24 cellular contexts compared by ENCODE assay signal in the genomic region with DNA sequence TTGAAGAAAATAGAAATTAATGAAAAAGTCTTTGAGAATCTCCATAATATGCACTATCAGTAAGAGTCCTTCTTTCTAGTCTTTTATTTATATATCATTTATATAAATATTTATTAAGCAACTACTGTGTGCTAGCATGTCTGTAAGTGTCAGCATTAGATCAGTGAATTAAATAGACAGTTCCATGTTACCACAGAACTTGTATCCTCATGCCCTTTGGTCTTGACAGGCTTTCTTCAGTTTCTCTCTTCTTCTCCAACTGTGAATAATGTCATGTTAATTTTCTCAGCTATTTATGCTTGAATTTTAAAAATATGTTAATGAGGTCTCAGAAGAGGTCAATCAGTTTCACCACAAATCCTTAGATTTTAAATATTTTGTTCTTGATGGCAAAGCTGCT.
"Had no signal": no experiment of that assay in that cellular context is flagged by ENCODE, and none has a peak within 500 bp of the region (broad histone marks: within the 10 kb centered on the region; RNA-seq: fewer than 3 reads in every experiment).

No MANE protein-coding gene starts in this region.

- H3K27me3 ChIP-seq: breast epithelium had no signal

- H3K4me1 Mint-ChIP-seq: activated B cell treated with CpG ODN at 0.5 μM for 24 hours; activated CD4-positive, alpha-beta T cell treated with anti-CD3 and anti-CD28 coated beads, Interleukin-2, amount 10 ng/mL, durations not matched to agents 24 days and 14 days; activated CD8-positive, alpha-beta memory T cell treated with anti-CD3 and anti-CD28 coated beads, Interleukin-2, amount 10 ng/mL, durations not matched to agents 7 days and 5 days; activated naive CD4-positive, alpha-beta T cell treated with anti-CD3 and anti-CD28 coated beads, Interleukin-2, amount 50 U/mL, for 24 hours had no signal

- H3K27ac Mint-ChIP-seq: activated B cell treated with CpG ODN at 0.5 μM for 24 hours; activated CD4-positive, alpha-beta T cell treated with anti-CD3 and anti-CD28 coated beads, Interleukin-2, amount 10 ng/mL, durations not matched to agents 24 days and 14 days; activated CD8-positive, alpha-beta memory T cell treated with anti-CD3 and anti-CD28 coated beads, Interleukin-2, amount 10 ng/mL, durations not matched to agents 7 days and 5 days; activated naive CD4-positive, alpha-beta T cell treated with anti-CD3 and anti-CD28 coated beads, Interleukin-2, amount 50 U/mL, for 24 hours; activated T-cell treated with anti-CD3 and anti-CD28 coated beads, Interleukin-2, amount 50 U/mL, for 24 hours; activated T-helper 1 cell treated with anti-CD3 and anti-CD28 coated beads, Interleukin-12 subunit alpha, Interleukin-12 subunit beta, Interleukin-2, Interleukin-4 antibody, amounts not matched to agents 30 ng/mL and 10 ng/mL and 1 ng/mL, durations not matched to agents 14 hours and 24 hours and 36 hours; T-helper 17 cell had no signal

- H3K4me3 Mint-ChIP-seq: activated B cell treated with CpG ODN at 0.5 μM for 24 hours; activated CD4-positive, alpha-beta T cell treated with anti-CD3 and anti-CD28 coated beads, Interleukin-2, amount 10 ng/mL, durations not matched to agents 24 days and 14 days; activated CD8-positive, alpha-beta memory T cell treated with anti-CD3 and anti-CD28 coated beads, Interleukin-2, amount 10 ng/mL, durations not matched to agents 7 days and 5 days; activated naive CD4-positive, alpha-beta T cell treated with anti-CD3 and anti-CD28 coated beads, Interleukin-2, amount 50 U/mL, for 24 hours; activated T-cell treated with anti-CD3 and anti-CD28 coated beads, Interleukin-2, amount 50 U/mL, for 24 hours; activated T-helper 1 cell treated with anti-CD3 and anti-CD28 coated beads, Interleukin-12 subunit alpha, Interleukin-12 subunit beta, Interleukin-2, Interleukin-4 antibody, amounts not matched to agents 30 ng/mL and 10 ng/mL and 1 ng/mL, durations not matched to agents 14 hours and 24 hours and 36 hours had no signal

- ATAC-seq: activated CD8-positive, alpha-beta memory T cell treated with anti-CD3 and anti-CD28 coated beads, Interleukin-2, amount 10 ng/mL, durations not matched to agents 7 days and 5 days; T-helper 17 cell had no signal

- H3K36me3 Mint-ChIP-seq: activated CD8-positive, alpha-beta memory T cell treated with anti-CD3 and anti-CD28 coated beads, Interleukin-2, amount 10 ng/mL, durations not matched to agents 7 days and 5 days; activated naive CD4-positive, alpha-beta T cell treated with anti-CD3 and anti-CD28 coated beads, Interleukin-2, amount 50 U/mL, for 24 hours had no signal

- H3K9me3 ChIP-seq: breast epithelium had no signal

- H3K4me1 ChIP-seq: breast epithelium had no signal

- H3K9me3 Mint-ChIP-seq: activated CD4-positive, alpha-beta T cell treated with anti-CD3 and anti-CD28 coated beads, Interleukin-2, amount 10 ng/mL, durations not matched to agents 24 days and 14 days; activated T-helper 1 cell treated with anti-CD3 and anti-CD28 coated beads, Interleukin-12 subunit alpha, Interleukin-12 subunit beta, Interleukin-2, Interleukin-4 antibody, amounts not matched to agents 30 ng/mL and 10 ng/mL and 1 ng/mL, durations not matched to agents 14 hours and 24 hours and 36 hours had no signal

- DNase-seq: activated B cell treated with CpG ODN at 0.5 μM for 24 hours; activated CD4-positive, alpha-beta T cell treated with anti-CD3 and anti-CD28 coated beads for 1 hour; activated CD4-positive, alpha-beta T cell treated with anti-CD3 and anti-CD28 coated beads, Interleukin-2, amount 10 ng/mL, durations not matched to agents 24 days and 14 days; activated CD4-positive, alpha-beta T cell treated with anti-CD3 and anti-CD28 coated beads, Interleukin-2, amount 50 U/mL, for 48 hours; activated CD8-positive, alpha-beta memory T cell treated with anti-CD3 and anti-CD28 coated beads, Interleukin-2, amount 10 ng/mL, durations not matched to agents 7 days and 5 days; activated effector memory CD4-positive, alpha-beta T cell treated with Interleukin-2 at 50 U/mL for 16 hours; activated naive CD4-positive, alpha-beta T cell; activated T-cell treated with anti-CD3 and anti-CD28 coated beads, Interleukin-2, amount 50 U/mL, for 24 hours; aorta; central memory CD4-positive, alpha-beta T cell; Kasumi-1; NCI-H1092; NCI-H1417; NCI-H2029; NCI-H345; NCI-H510A; NCI-H526 treated with DMSO at 0.1 percent for 48 hours; NCI-H82; SHP77; T-helper 17 cell; T-helper 9 cell had no signal

- H3K4me3 ChIP-seq: breast epithelium had no signal

- H3K27ac ChIP-seq: breast epithelium had no signal

- H3K36me3 ChIP-seq: breast epithelium had no signal

- H3K27me3 Mint-ChIP-seq: activated B cell treated with CpG ODN at 0.5 μM for 24 hours; activated CD4-positive, alpha-beta T cell treated with anti-CD3 and anti-CD28 coated beads, Interleukin-2, amount 10 ng/mL, durations not matched to agents 24 days and 14 days; activated CD8-positive, alpha-beta memory T cell treated with anti-CD3 and anti-CD28 coated beads, Interleukin-2, amount 10 ng/mL, durations not matched to agents 7 days and 5 days; activated naive CD4-positive, alpha-beta T cell treated with anti-CD3 and anti-CD28 coated beads, Interleukin-2, amount 50 U/mL, for 24 hours; activated T-cell treated with anti-CD3 and anti-CD28 coated beads, Interleukin-2, amount 50 U/mL, for 24 hours; T-helper 17 cell had no signal
